ENCODE assay signal across 37 cellular contexts in the genomic region with DNA sequence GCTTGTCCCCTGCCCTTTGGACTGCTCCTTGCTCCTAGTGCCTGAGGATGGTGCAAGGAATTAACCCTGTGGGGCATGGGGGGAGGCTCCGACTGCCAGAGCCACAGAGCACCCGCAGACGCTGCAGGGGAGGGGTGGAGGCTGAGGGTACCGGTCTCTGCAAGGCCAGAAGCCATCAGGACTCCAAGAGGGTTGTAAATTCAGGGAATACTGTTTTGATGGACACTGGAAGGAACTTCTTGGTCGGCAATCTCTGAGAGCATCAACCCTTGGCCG. TPM values are rescaled to one million over a fixed set of nuclear protein-coding genes. Genes with fewer than 3 reads are reported as not detected.
A peak's percentile ranks its signal among the peaks of the same experiment; 100 is the strongest.
DNase-seq lines count a peak whose midpoint lies in the region; ATAC-seq and TF ChIP-seq lines count a peak whose summit lies in the region.
"Had no signal": no experiment of that assay in that cellular context is flagged by ENCODE, and none has a peak within 500 bp of the region (broad histone marks: within the 10 kb centered on the region; RNA-seq: fewer than 3 reads in every experiment).

No MANE protein-coding gene starts in this region.

- H3K9ac ChIP-seq in H9 (ENCODE audit: extremely low read depth, insufficient read length, low read length) (no peak overlapping the region), endodermal cell (ENCODE audit: extremely low read depth, low read length, poor library complexity, severe bottlenecking) (no peak overlapping the region)

- H3K79me2 ChIP-seq in H9 (ENCODE audit: insufficient read depth, low read length) = no peaks in the 10 kb centered on the region

- no peak overlapping the region for H3T11ph ChIP-seq in H9 (ENCODE audit: low read length)

- no peak overlapping the region for H4K5ac ChIP-seq in H9 (ENCODE audit: insufficient read length, low read depth, low read length)

- no peak overlapping the region for H4K8ac ChIP-seq in H9 (replicated peaks; ENCODE audit: insufficient read length, low read depth, low read length)

- no peak for DNase-seq in H9
- peak; percentile 54 for DNase-seq in endodermal cell
- DNase-seq in type B pancreatic cell (ENCODE audit: extremely low spot score, unreplicated experiment) = no peak
- no peak for DNase-seq in MG63
- no peak for DNase-seq in amygdala (lab: John Stamatoyannopoulos, UW)
- DNase-seq: activated CD4-positive, alpha-beta T cell treated with anti-CD3 and anti-CD28 coated beads, Interleukin-2, amount 50 U/mL, for 1 hour; activated CD4-positive, CD25-positive, alpha-beta regulatory T cell; activated effector memory CD4-positive, alpha-beta T cell treated with anti-CD3 and anti-CD28 coated beads, Interleukin-2, amount 50 U/mL, for 16 hours; activated naive CD8-positive, alpha-beta T cell treated with anti-CD3 and anti-CD28 coated beads, Interleukin-2, amount 10 ng/mL, durations not matched to agents 7 days and 5 days; activated T-cell treated with anti-CD3 and anti-CD28 coated beads, Interleukin-2, amount 50 U/mL, for 1 hour; dermis blood vessel endothelial cell; DMS153; esophagus squamous epithelium; foreskin keratinocyte; heart right ventricle; immature natural killer cell; NCI-H1105; NCI-H187; NCI-H2171 treated with DMSO at 0.1 percent for 48 hours; NCI-H510A; stimulated activated CD4-positive, alpha-beta T cell treated with anti-CD3 and anti-CD28 coated beads, Interleukin-12 subunit alpha, Interleukin-12 subunit beta, amount 100 ng/mL, for 4 hours; stimulated activated CD4-positive, alpha-beta T cell treated with anti-CD3 and anti-CD28 coated beads, Interleukin-2, amount 100 ng/mL, for 48 hours; thyroid gland had no signal

- H3K36me3 Mint-ChIP-seq in H9 (ENCODE audit: insufficient read depth in 1 of 3, low read depth in 3 of 3) (no peaks in the 10 kb centered on the region; a peak in 1 of 7 replicates), endodermal cell (ENCODE audit: low read depth) (no peaks in the 10 kb centered on the region), type B pancreatic cell (no peaks in the 10 kb centered on the region)
- H3K36me3 Mint-ChIP-seq: activated naive CD8-positive, alpha-beta T cell treated with anti-CD3 and anti-CD28 coated beads, Interleukin-2, amount 10 ng/mL, durations not matched to agents 7 days and 5 days; immature natural killer cell had no signal

- no peaks in the 10 kb centered on the region for H3K36me3 ChIP-seq in endodermal cell (ENCODE audit: control insufficient read depth, insufficient read depth, low read length)
- H3K36me3 ChIP-seq in mesodermal cell (ENCODE audit: control insufficient read depth, insufficient read depth, low read length) = no peaks in the 10 kb centered on the region
- H3K36me3 ChIP-seq in MG63 = no peaks in the 10 kb centered on the region
- H3K36me3 ChIP-seq: esophagus squamous epithelium, heart right ventricle, prostate gland, right lobe of liver, thyroid gland had no signal

- H4K91ac ChIP-seq in H9 (ENCODE audit: insufficient read length, low read depth, low read length) = no peak overlapping the region

- peaks cover 10% of the 10 kb centered on the region; the same call in 1 of the 2 replicates for H3K4me1 ChIP-seq in H9 (ENCODE audit: insufficient read depth, low read length)
- peaks cover 14% of the 10 kb centered on the region for H3K4me1 ChIP-seq in endodermal cell (ENCODE audit: control insufficient read depth, insufficient read depth, low read length)
- peaks cover 42% of the 10 kb centered on the region for H3K4me1 ChIP-seq in mesodermal cell (ENCODE audit: control insufficient read depth, insufficient read depth, low read length, poor library complexity, severe bottlenecking)
- H3K4me1 ChIP-seq: foreskin keratinocyte, prostate gland had no signal

- H3K9me3 Mint-ChIP-seq in H9 = peaks cover 0 to 2% of the 10 kb centered on the region in 2 experiments; a peak in 2 of 5 replicates
- H3K9me3 Mint-ChIP-seq in endodermal cell = no peaks in the 10 kb centered on the region
- no peaks in the 10 kb centered on the region for H3K9me3 Mint-ChIP-seq in type B pancreatic cell
- H3K9me3 Mint-ChIP-seq: activated naive CD8-positive, alpha-beta T cell treated with anti-CD3 and anti-CD28 coated beads, Interleukin-2, amount 10 ng/mL, durations not matched to agents 7 days and 5 days; central memory CD8-positive, alpha-beta T cell had no signal

- peak overlapping the region; percentile 62; the same call in 1 of the 2 replicates for H3K14ac ChIP-seq in H9 (ENCODE audit: insufficient read depth, low read length)

- no peak overlapping the region for H2BK20ac ChIP-seq in H9 (ENCODE audit: low read depth, low read length, poor library complexity, severe bottlenecking)

- no peak overlapping the region for H2BK5ac ChIP-seq in H9 (ENCODE audit: insufficient read length, low read length)

- H3K4me3 ChIP-seq in endodermal cell (ENCODE audit: low read length) (no peak overlapping the region), mesodermal cell (ENCODE audit: extremely low read depth, insufficient read depth, low read length, poor library complexity, severe bottlenecking) (no peak overlapping the region), MG63 (no peak overlapping the region)
- H3K4me3 ChIP-seq: esophagus squamous epithelium, GM12878, heart right ventricle, prostate gland, right lobe of liver, thyroid gland had no signal

- H3K56ac ChIP-seq in H9 (ENCODE audit: insufficient read length, low read depth, low read length) = no peak overlapping the region

- no peak overlapping the region for H2BK12ac ChIP-seq in H9 (ENCODE audit: insufficient read length, low read depth, low read length)

- H2BK15ac ChIP-seq in H9 (ENCODE audit: low read depth, low read length) = no peak overlapping the region

- no peak overlapping the region for H2AK5ac ChIP-seq in H9 (ENCODE audit: insufficient read length, low read length)

- peak overlapping the region; percentile 7 for H3K18ac ChIP-seq in H9 (ENCODE audit: insufficient read length, low read depth, low read length)

- H3K27ac ChIP-seq in H9 (ENCODE audit: insufficient read length, low read depth, low read length) (no peak overlapping the region), endodermal cell (ENCODE audit: low read depth, low read length) (peak overlapping the region; percentile 93), mesodermal cell (ENCODE audit: low read depth, low read length, severe bottlenecking) (peak overlapping the region; percentile 93)
- H3K27ac ChIP-seq: esophagus squamous epithelium, foreskin keratinocyte, heart right ventricle, prostate gland, right lobe of liver, RWPE1, thyroid gland had no signal

- no CpG with 5 or more reads among the region's 6 CpGs for WGBS in H9 (ENCODE audit: extremely low coverage, insufficient read length, low lambda C conversion rate)
- 80% methylated on average over 1 to 6 of the region's 6 CpGs for WGBS in endodermal cell (ENCODE audit: insufficient coverage in 1 of 2, insufficient read length in 1 of 2), 2 experiments
- WGBS in mesodermal cell (ENCODE audit: insufficient coverage in 2 of 2), 2 experiments = 52 to 64% methylated on average over 6 of the region's 6 CpGs

- H3K4me1 Mint-ChIP-seq in H9 (peaks cover 74 to 78% of the 10 kb centered on the region in 2 experiments), endodermal cell (peaks cover 23% of the 10 kb centered on the region), type B pancreatic cell (ENCODE audit: unreplicated experiment) (peaks cover 47% of the 10 kb centered on the region)

- no peak overlapping the region for H2AFZ ChIP-seq in H9 (ENCODE audit: low read length)

- H3K4me3 Mint-ChIP-seq in H9 (peak overlapping the region; percentile 14 to 83; a peak in 3 of 5 replicates), endodermal cell (no peak overlapping the region), type B pancreatic cell (peak overlapping the region; percentile 79)
- H3K4me3 Mint-ChIP-seq: activated naive CD8-positive, alpha-beta T cell treated with anti-CD3 and anti-CD28 coated beads, Interleukin-2, amount 10 ng/mL, durations not matched to agents 7 days and 5 days; central memory CD8-positive, alpha-beta T cell; immature natural killer cell had no signal

- H3K27ac Mint-ChIP-seq in H9 (0 out of 7 replicates have a peak overlapping the region, but pooled peaks of 1 of the 3 experiments have one; percentile 78), endodermal cell (no peak overlapping the region), type B pancreatic cell (peak overlapping the region; percentile 62)
- H3K27ac Mint-ChIP-seq: activated naive CD8-positive, alpha-beta T cell treated with anti-CD3 and anti-CD28 coated beads, Interleukin-2, amount 10 ng/mL, durations not matched to agents 7 days and 5 days; immature natural killer cell had no signal

- no peak overlapping the region for H2BK120ac ChIP-seq in H9 (ENCODE audit: low read depth, low read length, poor library complexity, severe bottlenecking)

- no peak for TF ChIP-seq CTCF in H9 (conservative IDR thresholded peaks at IDR 0.05)
- no peak for TF ChIP-seq CTCF in endodermal cell (conservative IDR thresholded peaks at IDR 0.05)
- TF ChIP-seq CTCF in type B pancreatic cell (conservative IDR thresholded peaks at IDR 0.05) = no peak

- no peak overlapping the region for H3K4me2 ChIP-seq in H9 (ENCODE audit: insufficient read depth, insufficient read length, low read length)

- H3K23ac ChIP-seq in H9 (ENCODE audit: insufficient read length, low read depth, low read length) = no peak overlapping the region

- H3K9me3 ChIP-seq in H9 (ENCODE audit: control insufficient read depth, low read depth, low read length) (no peaks in the 10 kb centered on the region), endodermal cell (ENCODE audit: control insufficient read depth, low read length) (no peaks in the 10 kb centered on the region), mesodermal cell (ENCODE audit: control insufficient read depth, low read length) (no peaks in the 10 kb centered on the region), MG63 (no peaks in the 10 kb centered on the region)
- H3K9me3 ChIP-seq: esophagus squamous epithelium, heart right ventricle, prostate gland, right lobe of liver, thyroid gland had no signal

- H3K27me3 Mint-ChIP-seq in H9 (ENCODE audit: low read depth) (peaks cover 68% of the 10 kb centered on the region), endodermal cell (ENCODE audit: insufficient read depth) (peaks cover 83% of the 10 kb centered on the region), type B pancreatic cell (peaks cover 32% of the 10 kb centered on the region)

- no peaks in the 10 kb centered on the region for H4K20me1 ChIP-seq in H9 (ENCODE audit: control insufficient read depth, insufficient read depth, insufficient read length)

- no peaks in the 10 kb centered on the region for H3K79me1 ChIP-seq in H9 (ENCODE audit: insufficient read depth, low read depth, low read length, poor library complexity, severe bottlenecking)

- ATAC-seq in HG02798 (IDR thresholded peaks at IDR 0.05; ENCODE audit: poor library complexity, unreplicated experiment) = no peak
- ATAC-seq: GM12878, HCT116, heart right ventricle, right lobe of liver had no signal

- H3K27me3 ChIP-seq in H9 (ENCODE audit: insufficient read depth, low read length) (peaks cover 9% of the 10 kb centered on the region; the same call in 1 of the 2 replicates), endodermal cell (ENCODE audit: control insufficient read depth, insufficient read depth, low read length, poor library complexity, severe bottlenecking) (peaks cover 64% of the 10 kb centered on the region), MG63 (no peaks in the 10 kb centered on the region)
- H3K27me3 ChIP-seq: right lobe of liver had no signal

- peak overlapping the region; percentile 23; the same call in 1 of the 2 replicates for H3K4ac ChIP-seq in H9 (ENCODE audit: low read depth, low read length)

- peaks cover 26% of the 10 kb centered on the region for H3K23me2 ChIP-seq in H9 (ENCODE audit: insufficient read length, low read depth, low read length, poor library complexity, severe bottlenecking)

RNA-seq across cellular contexts. Expression of gene FIGNL2, which starts 16.9 kb away (rescaled TPM):
- total RNA-seq in H9 (2021) = 19.5 and 19.7 TPM in 2 replicates
- 10 to 100 TPM; 10.5 to 17.7 TPM for total RNA-seq in endodermal cell
- polyA plus RNA-seq in endodermal cell (2013, experiment 1 of 2) = 24.4 TPM
- 22.8 TPM for polyA plus RNA-seq in endodermal cell (2013, experiment 2 of 2)
- 25.1 TPM for polyA plus RNA-seq in mesodermal cell (2013, experiment 1 of 2)
- 23.3 TPM for polyA plus RNA-seq in mesodermal cell (2013, experiment 2 of 2)
- total RNA-seq in type B pancreatic cell (ENCODE audit: low replicate concordance) = 5.7 and 17.8 TPM in 2 replicates
- total RNA-seq in MG63 (2014; rRNA removed; shearing (Covaris generic); ENCODE audit: low replicate concordance) = 0.10 and 0.67 TPM in 2 replicates
- total RNA-seq: foreskin keratinocyte, GM12878, OCI-LY7 had no signal
- polyA plus RNA-seq: GM12878 had no signal

RNA-seq across cellular contexts. Expression of gene ANKRD33, which starts 22.5 kb away (rescaled TPM):
- total RNA-seq in H9 (2021) (0.61 and 0.81 TPM in 2 replicates), endodermal cell (under 1 TPM in 1 of 2 donors, not detected in 1; 0.46 TPM), type B pancreatic cell (ENCODE audit: low replicate concordance) (0.51 and 0.62 TPM in 2 replicates)
- polyA plus RNA-seq in endodermal cell (2013, experiment 1 of 2) = 0.28 TPM
- polyA plus RNA-seq in endodermal cell (2013, experiment 2 of 2) = 0.62 TPM
- polyA plus RNA-seq in mesodermal cell (2013, experiment 1 of 2) = 0.33 TPM
- 0.86 TPM for polyA plus RNA-seq in mesodermal cell (2013, experiment 2 of 2)
- not detected in 2 replicates for total RNA-seq in MG63 (2014; rRNA removed; shearing (Covaris generic); ENCODE audit: low replicate concordance)
- total RNA-seq: activated naive CD8-positive, alpha-beta T cell treated with anti-CD3 and anti-CD28 coated beads, Interleukin-2, amount 10 ng/mL, durations not matched to agents 7 days and 5 days; astrocyte; dermis blood vessel endothelial cell; foreskin keratinocyte; GM12878; heart right ventricle; M059J; OCI-LY7; prostate gland; SK-MEL-5; thyroid gland had no signal
- polyA plus RNA-seq: AG04450, BJ, foreskin keratinocyte, GM12878, immature natural killer cell had no signal

RNA-seq across cellular contexts. Expression of gene ACVRL1, which starts 41.9 kb away (rescaled TPM):
- not detected in 2 replicates for total RNA-seq in H9 (2021)
- total RNA-seq in endodermal cell = under 1 TPM; 0.42 to 0.64 TPM
- 1.00 TPM for polyA plus RNA-seq in endodermal cell (2013, experiment 1 of 2)
- 1.4 TPM for polyA plus RNA-seq in endodermal cell (2013, experiment 2 of 2)
- polyA plus RNA-seq in mesodermal cell (2013, experiment 1 of 2) = 40.5 TPM
- 31.3 TPM for polyA plus RNA-seq in mesodermal cell (2013, experiment 2 of 2)
- 0.46 and 0.95 TPM in 2 replicates for total RNA-seq in type B pancreatic cell (ENCODE audit: low replicate concordance)
- 0.52 and 1.4 TPM in 2 replicates for total RNA-seq in MG63 (2014; rRNA removed; shearing (Covaris generic); ENCODE audit: low replicate concordance)
- total RNA-seq: activated naive CD8-positive, alpha-beta T cell treated with anti-CD3 and anti-CD28 coated beads, Interleukin-2, amount 10 ng/mL, durations not matched to agents 7 days and 5 days; foreskin keratinocyte; GM12878; OCI-LY7; SK-MEL-5 had no signal
- polyA plus RNA-seq: GM12878 had no signal
